In the genomic region with DNA sequence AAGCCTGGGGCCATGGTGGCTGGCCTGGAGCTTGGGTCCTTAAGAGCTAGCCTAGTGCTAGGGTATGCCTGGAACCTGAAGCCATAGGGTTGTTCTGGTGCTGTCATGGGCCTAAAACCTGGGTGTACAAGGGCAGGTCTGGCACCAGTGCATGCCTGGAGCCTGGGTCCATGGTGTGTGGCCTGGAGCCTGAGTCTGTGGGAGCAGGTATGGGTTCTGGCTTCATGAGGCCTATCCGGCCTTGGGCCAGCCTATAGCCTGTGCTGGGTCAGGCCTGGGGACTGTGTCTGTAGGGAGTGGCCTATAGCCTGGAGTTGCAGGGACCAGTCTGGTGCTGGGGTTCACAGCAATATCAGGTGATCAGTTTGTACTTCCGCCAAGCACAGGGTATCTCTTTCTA, we compare ENCODE assay signal across 20 cellular contexts.
A peak's percentile ranks its signal among the peaks of the same experiment; 100 is the strongest.
DNase-seq lines count a peak whose midpoint lies in the region; ATAC-seq, FAIRE-seq and TF ChIP-seq lines count a peak whose summit lies in the region.
"Had no signal": no experiment of that assay in that cellular context is flagged by ENCODE, and none has a peak within 500 bp of the region (broad histone marks: within the 10 kb centered on the region; RNA-seq: fewer than 3 reads in every experiment).

No MANE protein-coding gene starts in this region.

- H3K27ac ChIP-seq in kidney (ENCODE audit: low read depth in 2 of 2, low read length in 2 of 2) (no peak overlapping the region), upper lobe of right lung (no peak overlapping the region), osteoblast (ENCODE audit: low read depth, low read length) (no peak overlapping the region)
- H3K27ac ChIP-seq: 22Rv1 had no signal

- no peak for TF ChIP-seq CTCF in kidney (IDR thresholded peaks at IDR 0.05; ENCODE audit: borderline replicate concordance, extremely low read depth, insufficient read depth)
- no peak for TF ChIP-seq CTCF in upper lobe of right lung (IDR thresholded peaks at IDR 0.05)
- TF ChIP-seq CTCF in osteoblast (IDR thresholded peaks at IDR 0.05; ENCODE audit: extremely low read depth, low read depth, low read length) = no peak

- H3K27me3 ChIP-seq in upper lobe of right lung (no peaks in the 10 kb centered on the region), osteoblast (ENCODE audit: insufficient read depth, low read length) (no peaks in the 10 kb centered on the region)

- H3K4me3 ChIP-seq in kidney (ENCODE audit: low read length in 2 of 2) = no peak overlapping the region
- no peak overlapping the region for H3K4me3 ChIP-seq in upper lobe of right lung
- H3K4me3 ChIP-seq in osteoblast (ENCODE audit: insufficient read depth, low read length) = no peak overlapping the region
- H3K4me3 ChIP-seq: HAP-1 had no signal

- intact Hi-C loops in kidney (cut with DNase I) = no loop called here
- intact Hi-C loops in upper lobe of right lung (cut with DNase I) = no loop called here

- peak; percentile 32 for ATAC-seq in stimulated activated effector memory CD8-positive, alpha-beta T cell treated with anti-CD3 and anti-CD28 coated beads, Interleukin-12 subunit alpha, Interleukin-12 subunit beta, amount 100 ng/mL, for 72 hours
- ATAC-seq in upper lobe of right lung = peak; percentile 26
- ATAC-seq: CD8-positive, alpha-beta T cell had no signal

- H3K4me3 Mint-ChIP-seq in stimulated activated effector memory CD8-positive, alpha-beta T cell treated with anti-CD3 and anti-CD28 coated beads, Interleukin-12 subunit alpha, Interleukin-12 subunit beta, amount 100 ng/mL, for 72 hours = no peak overlapping the region
- H3K4me3 Mint-ChIP-seq: CD14-positive monocyte; CD8-positive, alpha-beta T cell had no signal

- H3K4me1 Mint-ChIP-seq in stimulated activated effector memory CD8-positive, alpha-beta T cell treated with anti-CD3 and anti-CD28 coated beads, Interleukin-12 subunit alpha, Interleukin-12 subunit beta, amount 100 ng/mL, for 72 hours = no peaks in the 10 kb centered on the region
- H3K4me1 Mint-ChIP-seq: CD14-positive monocyte had no signal

- H3K36me3 Mint-ChIP-seq in stimulated activated effector memory CD8-positive, alpha-beta T cell treated with anti-CD3 and anti-CD28 coated beads, Interleukin-12 subunit alpha, Interleukin-12 subunit beta, amount 100 ng/mL, for 72 hours = no peaks in the 10 kb centered on the region
- H3K36me3 Mint-ChIP-seq: CD14-positive monocyte; CD8-positive, alpha-beta T cell had no signal

- peaks cover 14% of the 10 kb centered on the region for H3K9me3 Mint-ChIP-seq in stimulated activated effector memory CD8-positive, alpha-beta T cell treated with anti-CD3 and anti-CD28 coated beads, Interleukin-12 subunit alpha, Interleukin-12 subunit beta, amount 100 ng/mL, for 72 hours
- H3K9me3 Mint-ChIP-seq: CD8-positive, alpha-beta T cell had no signal

- no peaks in the 10 kb centered on the region for H3K36me3 ChIP-seq in kidney (ENCODE audit: control insufficient read depth in 1 of 2, insufficient read depth in 2 of 2, low read length in 2 of 2)
- no peaks in the 10 kb centered on the region for H3K36me3 ChIP-seq in upper lobe of right lung
- H3K36me3 ChIP-seq in osteoblast (ENCODE audit: insufficient read depth, low read length) = no peaks in the 10 kb centered on the region
- H3K36me3 ChIP-seq: HAP-1 had no signal

- no peak overlapping the region for H3K9ac ChIP-seq in kidney (ENCODE audit: low read length in 2 of 2)

- H3K4me1 ChIP-seq in kidney (ENCODE audit: control insufficient read depth in 1 of 2, insufficient read depth in 1 of 2, low read depth in 1 of 2, low read length in 2 of 2) (no peaks in the 10 kb centered on the region), upper lobe of right lung (no peaks in the 10 kb centered on the region), osteoblast (ENCODE audit: insufficient read depth, low read length) (no peaks in the 10 kb centered on the region)
- H3K4me1 ChIP-seq: HAP-1 had no signal

- no peak overlapping the region for H3K27ac Mint-ChIP-seq in stimulated activated effector memory CD8-positive, alpha-beta T cell treated with anti-CD3 and anti-CD28 coated beads, Interleukin-12 subunit alpha, Interleukin-12 subunit beta, amount 100 ng/mL, for 72 hours
- H3K27ac Mint-ChIP-seq: CD14-positive monocyte; CD8-positive, alpha-beta T cell had no signal

- H3K4me2 ChIP-seq in osteoblast (ENCODE audit: insufficient read depth, low read length) = no peak overlapping the region

- H3K79me2 ChIP-seq in osteoblast (ENCODE audit: insufficient read depth, low read length) = no peaks in the 10 kb centered on the region

- no peaks in the 10 kb centered on the region for H4K20me1 ChIP-seq in osteoblast (ENCODE audit: insufficient read depth, low read length)

- DNase-seq in activated gamma-delta T cell (lab: John Stamatoyannopoulos, UW) (peak; percentile 4), activated gamma-delta T cell treated with Interleukin-2 at 50 U/mL for 16 hours (no peak), kidney (peak; percentile 59), upper lobe of right lung (no peak), osteoblast (ENCODE audit: insufficient read length, low spot score, missing footprints) (no peak), T1000 (lab: John Stamatoyannopoulos, UW) (no peak), ecto neural progenitor cell (ENCODE audit: low spot score) (no peak)
- DNase-seq in stimulated activated effector memory CD8-positive, alpha-beta T cell treated with anti-CD3 and anti-CD28 coated beads, Interleukin-12 subunit alpha, Interleukin-12 subunit beta, amount 100 ng/mL, for 72 hours (ENCODE audit: low spot score in 2 of 2) = no peak
- DNase-seq: CD8-positive, alpha-beta T cell; COR-L47; DMS153; DMS79 treated with DMSO at 0.1 percent for 48 hours; EL; GOT3 had no signal

- H3K9me3 ChIP-seq in kidney (ENCODE audit: control insufficient read depth in 1 of 2, low read length in 2 of 2) = no peaks in the 10 kb centered on the region
- H3K9me3 ChIP-seq in upper lobe of right lung = no peaks in the 10 kb centered on the region
- no peaks in the 10 kb centered on the region for H3K9me3 ChIP-seq in osteoblast (ENCODE audit: low read depth, low read length)
- H3K9me3 ChIP-seq: HAP-1 had no signal

- H2AFZ ChIP-seq in osteoblast (ENCODE audit: low read length) = no peak overlapping the region

- no peak for FAIRE-seq in kidney (lab: Jason Lieb, UNC)
- FAIRE-seq: D721Med, G401.6, GM18507 had no signal

Comparison
In these comparisons a context has a peak if more than half of its experiments do, and no peak if none do; other contexts are left out.
1. DNase-seq: peak in activated gamma-delta T cell (single experiment) and kidney (single experiment); none in activated gamma-delta T cell treated with Interleukin-2 at 50 U/mL for 16 hours (single experiment), stimulated activated effector memory CD8-positive, alpha-beta T cell treated with anti-CD3 and anti-CD28 coated beads, Interleukin-12 subunit alpha, Interleukin-12 subunit beta, amount 100 ng/mL, for 72 hours (0 of 2), upper lobe of right lung (single experiment), osteoblast (single experiment), T1000 (single experiment) and ecto neural progenitor cell (single experiment).